Comparison of ENCODE assay signal across 12 cellular contexts in the genomic region with DNA sequence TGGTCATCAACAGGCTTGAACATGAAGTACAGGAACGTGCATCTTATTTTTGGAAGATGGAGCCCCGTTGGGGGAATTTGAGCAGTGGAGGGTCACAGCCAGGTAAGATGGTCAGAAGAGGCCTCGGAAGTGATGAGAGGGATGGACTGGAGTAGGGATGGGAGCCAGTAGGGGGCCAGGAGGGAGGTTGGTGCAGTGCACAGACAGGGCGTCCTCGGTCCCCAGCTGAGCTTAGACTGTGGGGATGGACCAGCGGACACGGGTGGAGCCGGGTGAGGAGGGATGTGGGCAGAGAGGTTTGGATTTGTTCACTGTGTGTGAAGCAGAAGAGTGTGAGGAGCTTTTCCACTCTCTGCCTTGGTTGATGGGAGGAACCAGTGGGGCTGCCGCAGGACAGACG. TPM values are rescaled to one million over a fixed set of nuclear protein-coding genes. Genes with fewer than 3 reads are reported as not detected.
DNase-seq lines count a peak whose midpoint lies in the region; ATAC-seq and TF ChIP-seq lines count a peak whose summit lies in the region.
"Had no signal": no experiment of that assay in that cellular context is flagged by ENCODE, and none has a peak within 500 bp of the region (broad histone marks: within the 10 kb centered on the region; RNA-seq: fewer than 3 reads in every experiment).

No MANE protein-coding gene starts in this region.

- 86 to 93% methylated on average over 6 to 10 of the region's 10 CpGs for WGBS in mesodermal cell (ENCODE audit: insufficient coverage in 2 of 2), 2 experiments
- WGBS in transverse colon (ENCODE audit: low coverage in 1 of 2), 2 donors, result 25 to 74% methylated on average over 2 to 10 of the region's 10 CpGs

- peaks cover 31% of the 10 kb centered on the region for H3K36me3 ChIP-seq in mesodermal cell (ENCODE audit: control insufficient read depth, insufficient read depth, low read length)
- H3K36me3 ChIP-seq in transverse colon, result peaks cover 0 to 16% (median 8%) of the 10 kb centered on the region in 4 donors

- H3K27ac Mint-ChIP-seq in activated naive CD4-positive, alpha-beta T cell treated with anti-CD3 and anti-CD28 coated beads for 36 hours, result peak overlapping the region; percentile 42
- H3K27ac Mint-ChIP-seq in activated naive CD8-positive, alpha-beta T cell treated with anti-CD3 and anti-CD28 coated beads, Interleukin-2, amount 50 U/mL, for 24 hours, result peak overlapping the region; percentile 94

- CTCF ChIA-PET in activated naive CD4-positive, alpha-beta T cell treated with anti-CD3 and anti-CD28 coated beads for 36 hours (lab: Charles Lee), result no interaction called here

- TF ChIP-seq EP300 in transverse colon (IDR thresholded peaks at IDR 0.05; ENCODE audit: low read depth), result no peak

- TF ChIP-seq POLR2A in transverse colon (IDR thresholded peaks at IDR 0.05), result no peak

- H3K27ac ChIP-seq in mesodermal cell (ENCODE audit: low read depth, low read length, severe bottlenecking) (peak overlapping the region; percentile 29), transverse colon (peak overlapping the region; percentile 84 to 90 (median 84))

- in situ Hi-C loops in transverse colon (cut with MboI; ENCODE audit: low pct_ligation_motif_present in 1 of 4, low pct_unique_long_range_greater_than_20kb in 1 of 4, low sequenced_read_pairs in 3 of 4), result no loop called here

- peaks cover 53% of the 10 kb centered on the region for H3K4me1 Mint-ChIP-seq in activated naive CD4-positive, alpha-beta T cell treated with anti-CD3 and anti-CD28 coated beads for 36 hours (ENCODE audit: low read depth)
- H3K4me1 Mint-ChIP-seq in activated naive CD8-positive, alpha-beta T cell treated with anti-CD3 and anti-CD28 coated beads, Interleukin-2, amount 50 U/mL, for 24 hours, result peaks cover 54% of the 10 kb centered on the region

- peaks cover 8% of the 10 kb centered on the region for H3K4me1 ChIP-seq in mesodermal cell (ENCODE audit: control insufficient read depth, insufficient read depth, low read length, poor library complexity, severe bottlenecking)
- peaks cover 31 to 52% (median 39%) of the 10 kb centered on the region in 4 donors for H3K4me1 ChIP-seq in transverse colon

- intact Hi-C loops in activated naive CD4-positive, alpha-beta T cell treated with anti-CD3 and anti-CD28 coated beads for 36 hours (cut with micrococcal nuclease), result no loop called here
- intact Hi-C loops in transverse colon (cut with DNase I; ENCODE audit: low total_unique reads), result no loop called here

- H3K4me3 Mint-ChIP-seq in activated naive CD4-positive, alpha-beta T cell treated with anti-CD3 and anti-CD28 coated beads for 36 hours, result no peak overlapping the region
- peak overlapping the region; percentile 29 for H3K4me3 Mint-ChIP-seq in activated naive CD8-positive, alpha-beta T cell treated with anti-CD3 and anti-CD28 coated beads, Interleukin-2, amount 50 U/mL, for 24 hours

- no peak for ATAC-seq in activated naive CD8-positive, alpha-beta T cell treated with anti-CD3 and anti-CD28 coated beads, Interleukin-2, amount 50 U/mL, for 24 hours
- ATAC-seq in HG03571 (IDR thresholded peaks at IDR 0.05; ENCODE audit: unreplicated experiment), result no peak

- H3K27me3 ChIP-seq in transverse colon, result no peaks in the 10 kb centered on the region

- DNase-seq in activated naive CD4-positive, alpha-beta T cell treated with anti-CD3 and anti-CD28 coated beads for 36 hours, result no peak
- DNase-seq in activated naive CD4-positive, alpha-beta T cell treated with Interleukin-2 at 50 U/mL for 16 hours, result no peak
- DNase-seq in activated naive CD8-positive, alpha-beta T cell treated with anti-CD3 and anti-CD28 coated beads, Interleukin-2, amount 50 U/mL, for 24 hours, result no peak
- no peak for DNase-seq in transverse colon
- DNase-seq in NCI-H748 (lab: John Stamatoyannopoulos, UW; ENCODE audit: unreplicated experiment), result no peak
- no peak for DNase-seq in stimulated activated CD4-positive, alpha-beta T cell treated with anti-CD3 and anti-CD28 coated beads, Interleukin-1b, Interleukin-23, amount 100 ng/mL, for 48 hours
- DNase-seq: anterior cingulate cortex, GOT3, NCI-H2227 treated with DMSO at 0.1 percent for 48 hours had no signal

- no peaks in the 10 kb centered on the region for H3K9me3 Mint-ChIP-seq in activated naive CD4-positive, alpha-beta T cell treated with anti-CD3 and anti-CD28 coated beads for 36 hours
- H3K9me3 Mint-ChIP-seq in activated naive CD8-positive, alpha-beta T cell treated with anti-CD3 and anti-CD28 coated beads, Interleukin-2, amount 50 U/mL, for 24 hours, result peaks cover 4% of the 10 kb centered on the region

- H3K4me3 ChIP-seq in mesodermal cell (ENCODE audit: extremely low read depth, insufficient read depth, low read length, poor library complexity, severe bottlenecking) (no peak overlapping the region), transverse colon (no peak overlapping the region)

- TF ChIP-seq CTCF in transverse colon (IDR thresholded peaks at IDR 0.05), result peak in 1 of 5 experiments; percentile 29

- H3K9me3 ChIP-seq in mesodermal cell (ENCODE audit: control insufficient read depth, low read length) (no peaks in the 10 kb centered on the region), transverse colon (no peaks in the 10 kb centered on the region)

- H3K36me3 Mint-ChIP-seq in activated naive CD4-positive, alpha-beta T cell treated with anti-CD3 and anti-CD28 coated beads for 36 hours (ENCODE audit: low read depth), result peaks cover 54% of the 10 kb centered on the region
- H3K36me3 Mint-ChIP-seq in activated naive CD8-positive, alpha-beta T cell treated with anti-CD3 and anti-CD28 coated beads, Interleukin-2, amount 50 U/mL, for 24 hours (ENCODE audit: low read depth), result peaks cover 31% of the 10 kb centered on the region

- H3K27me3 Mint-ChIP-seq in activated naive CD4-positive, alpha-beta T cell treated with anti-CD3 and anti-CD28 coated beads for 36 hours (ENCODE audit: low read depth), result no peaks in the 10 kb centered on the region
- no peaks in the 10 kb centered on the region for H3K27me3 Mint-ChIP-seq in activated naive CD8-positive, alpha-beta T cell treated with anti-CD3 and anti-CD28 coated beads, Interleukin-2, amount 50 U/mL, for 24 hours

RNA-seq across cellular contexts. Expression of a gene that starts 10.6 kb away (rescaled TPM):
- 1,000 to 10,000 TPM; 1,883 to 1,912 TPM for total RNA-seq in activated naive CD4-positive, alpha-beta T cell treated with anti-CD3 and anti-CD28 coated beads for 36 hours
- polyA plus RNA-seq in mesodermal cell (2013, experiment 1 of 2), result 1,693 TPM
- 1,592 TPM for polyA plus RNA-seq in mesodermal cell (2013, experiment 2 of 2)
- 1,000 to 10,000 TPM in 3 of 4 donors, 100 to 1,000 TPM in 1; 912 to 1,639 (median 1,317) TPM for total RNA-seq in transverse colon

RNA-seq across cellular contexts. Expression of a gene that starts 11.6 kb away (rescaled TPM):
- total RNA-seq in activated naive CD4-positive, alpha-beta T cell treated with anti-CD3 and anti-CD28 coated beads for 36 hours, result not detected
- not detected for polyA plus RNA-seq in mesodermal cell (2013, experiment 1 of 2)
- not detected for polyA plus RNA-seq in mesodermal cell (2013, experiment 2 of 2)
- total RNA-seq in transverse colon, result 1 to 10 TPM; 2.2 to 7.6 (median 4.6) TPM
- total RNA-seq: LHCN-M2 had no signal

RNA-seq across cellular contexts. Expression of a gene that starts 20.1 kb away (rescaled TPM):
- 1 to 10 TPM; 8.0 to 8.5 TPM for total RNA-seq in activated naive CD4-positive, alpha-beta T cell treated with anti-CD3 and anti-CD28 coated beads for 36 hours
- polyA plus RNA-seq in mesodermal cell (2013, experiment 1 of 2), result 54.2 TPM
- polyA plus RNA-seq in mesodermal cell (2013, experiment 2 of 2), result 41.3 TPM
- total RNA-seq in transverse colon, result 100 to 1,000 TPM in 1 of 4 donors, 10 to 100 TPM in 3; 62.0 to 138 (median 65.9) TPM

RNA-seq across cellular contexts. Expression of a gene that starts 21.8 kb away (rescaled TPM):
- 10 to 100 TPM; 33.7 to 36.1 TPM for total RNA-seq in activated naive CD4-positive, alpha-beta T cell treated with anti-CD3 and anti-CD28 coated beads for 36 hours
- 240 TPM for polyA plus RNA-seq in mesodermal cell (2013, experiment 1 of 2)
- polyA plus RNA-seq in mesodermal cell (2013, experiment 2 of 2), result 192 TPM
- 100 to 1,000 TPM; 180 to 249 (median 218) TPM for total RNA-seq in transverse colon

RNA-seq across cellular contexts. Expression of a gene that starts 31.4 kb away (rescaled TPM):
- total RNA-seq in activated naive CD4-positive, alpha-beta T cell treated with anti-CD3 and anti-CD28 coated beads for 36 hours, result not detected
- not detected for polyA plus RNA-seq in mesodermal cell (2013, experiment 1 of 2)
- polyA plus RNA-seq in mesodermal cell (2013, experiment 2 of 2), result not detected
- total RNA-seq in transverse colon, result 1 to 10 TPM in 2 of 4 donors, under 1 TPM in 1, not detected in 1; 0.79 to 1.4 (median 1.1) TPM
- total RNA-seq: LHCN-M2 had no signal

Comparison
In these comparisons a context has a peak if more than half of its experiments do, and no peak if none do; other contexts are left out.
1. RNA of a gene that starts 20.1 kb away (total RNA-seq): 62.0 to 138 TPM in transverse colon; 8.0 to 8.5 TPM in activated naive CD4-positive, alpha-beta T cell treated with anti-CD3 and anti-CD28 coated beads for 36 hours; every median in the first group is over 4 times any median in the second.